ENCODE assay signal across 1 cellular context in genomic region chr1:35707253-35708178, GRCh38.
TF ChIP-seq lines count a peak whose summit lies in the region.

No MANE protein-coding gene starts in this region.

TF ChIP-seq in WTC11, 78 proteins besides CTCF, POLR2A, EP300 and RAD21 (continued from another document):
- TF ChIP-seq, protein P1, sequence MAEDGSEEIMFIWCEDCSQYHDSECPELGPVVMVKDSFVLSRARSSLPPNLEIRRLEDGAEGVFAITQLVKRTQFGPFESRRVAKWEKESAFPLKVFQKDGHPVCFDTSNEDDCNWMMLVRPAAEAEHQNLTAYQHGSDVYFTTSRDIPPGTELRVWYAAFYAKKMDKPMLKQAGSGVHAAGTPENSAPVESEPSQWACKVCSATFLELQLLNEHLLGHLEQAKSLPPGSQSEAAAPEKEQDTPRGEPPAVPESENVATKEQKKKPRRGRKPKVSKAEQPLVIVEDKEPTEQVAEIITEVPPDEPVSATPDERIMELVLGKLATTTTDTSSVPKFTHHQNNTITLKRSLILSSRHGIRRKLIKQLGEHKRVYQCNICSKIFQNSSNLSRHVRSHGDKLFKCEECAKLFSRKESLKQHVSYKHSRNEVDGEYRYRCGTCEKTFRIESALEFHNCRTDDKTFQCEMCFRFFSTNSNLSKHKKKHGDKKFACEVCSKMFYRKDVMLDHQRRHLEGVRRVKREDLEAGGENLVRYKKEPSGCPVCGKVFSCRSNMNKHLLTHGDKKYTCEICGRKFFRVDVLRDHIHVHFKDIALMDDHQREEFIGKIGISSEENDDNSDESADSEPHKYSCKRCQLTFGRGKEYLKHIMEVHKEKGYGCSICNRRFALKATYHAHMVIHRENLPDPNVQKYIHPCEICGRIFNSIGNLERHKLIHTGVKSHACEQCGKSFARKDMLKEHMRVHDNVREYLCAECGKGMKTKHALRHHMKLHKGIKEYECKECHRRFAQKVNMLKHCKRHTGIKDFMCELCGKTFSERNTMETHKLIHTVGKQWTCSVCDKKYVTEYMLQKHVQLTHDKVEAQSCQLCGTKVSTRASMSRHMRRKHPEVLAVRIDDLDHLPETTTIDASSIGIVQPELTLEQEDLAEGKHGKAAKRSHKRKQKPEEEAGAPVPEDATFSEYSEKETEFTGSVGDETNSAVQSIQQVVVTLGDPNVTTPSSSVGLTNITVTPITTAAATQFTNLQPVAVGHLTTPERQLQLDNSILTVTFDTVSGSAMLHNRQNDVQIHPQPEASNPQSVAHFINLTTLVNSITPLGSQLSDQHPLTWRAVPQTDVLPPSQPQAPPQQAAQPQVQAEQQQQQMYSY (CRISPR knock-in tag; IDR thresholded peaks at IDR 0.05) = no peak
- no peak for TF ChIP-seq SOX15 (CRISPR knock-in tag; IDR thresholded peaks at IDR 0.05)
- TF ChIP-seq ZNF263 (CRISPR knock-in tag; IDR thresholded peaks at IDR 0.05; ENCODE audit: low read depth) = peak; percentile 91
- TF ChIP-seq ZNF396 (CRISPR knock-in tag; IDR thresholded peaks at IDR 0.05; ENCODE audit: borderline replicate concordance) = no peak
